1 cellular context compared by ENCODE assay signal in genomic region chr1:173476664-173477285, GRCh38.
TF ChIP-seq lines count a peak whose summit lies in the region.

No MANE protein-coding gene starts in this region.

TF ChIP-seq in K562, 482 proteins besides CTCF, POLR2A, EP300 and RAD21 (continued from another document and continues in another):
- TF ChIP-seq ZNF584 (CRISPR knock-in tag; IDR thresholded peaks at IDR 0.05; ENCODE audit: low read depth) (0 out of 2 replicates have a peak, but pooled peaks have one; percentile 26), ZNF644 (tag; IDR thresholded peaks at IDR 0.05; ENCODE audit: low read depth) (no peak), CBFA2T2 (conservative IDR thresholded peaks at IDR 0.05) (peak; percentile 84), KLF10 (CRISPR knock-in tag; IDR thresholded peaks at IDR 0.05) (no peak), BHLHE40 (IDR thresholded peaks at IDR 0.05; ENCODE audit: low read length) (peak; percentile 90), MEF2A (IDR thresholded peaks at IDR 0.05; ENCODE audit: control insufficient read depth, low read depth, low read length) (no peak), MED1 (CRISPR knock-in tag; IDR thresholded peaks at IDR 0.05; ENCODE audit: borderline replicate concordance) (no peak), HES1 (IDR thresholded peaks at IDR 0.05; ENCODE audit: low read depth) (no peak), SNIP1 (IDR thresholded peaks at IDR 0.05; ENCODE audit: low read depth) (no peak), NR4A1 (CRISPR knock-in tag; IDR thresholded peaks at IDR 0.05) (peak; percentile 79; the same call in 1 of the 2 replicates), NR4A1 (tag; IDR thresholded peaks at IDR 0.05) (peak; percentile 49; the same call in 1 of the 2 replicates), NKRF (IDR thresholded peaks at IDR 0.05; ENCODE audit: borderline replicate concordance) (peak; percentile 31; the same call in 1 of the 2 replicates), TRIM28 (IDR thresholded peaks at IDR 0.05) (no peak), USF1 (CRISPR knock-in tag; IDR thresholded peaks at IDR 0.05) (peak; percentile 98), XRCC3 (IDR thresholded peaks at IDR 0.05) (no peak), ZC3H4 (CRISPR knock-in tag; IDR thresholded peaks at IDR 0.05; ENCODE audit: borderline replicate concordance) (no peak), SIX5 (IDR thresholded peaks at IDR 0.05; ENCODE audit: borderline replicate concordance in 1 of 2, insufficient read depth in 1 of 2, low read depth in 1 of 2, low read length in 2 of 2) (no peak), MAX (CRISPR knock-in tag; IDR thresholded peaks at IDR 0.05) (peak; percentile 64; the same call in 1 of the 2 replicates), EP400 (IDR thresholded peaks at IDR 0.05) (no peak), MTA2 (IDR thresholded peaks at IDR 0.05; ENCODE audit: low read depth) (no peak), DEAF1 (CRISPR knock-in tag; IDR thresholded peaks at IDR 0.05) (no peak; the same call in 1 of the 2 replicates), MBD2 (IDR thresholded peaks at IDR 0.05; ENCODE audit: borderline replicate concordance, low read depth) (0 out of 2 replicates have a peak, but pooled peaks have one; percentile 81), TEAD1 (CRISPR knock-in tag; IDR thresholded peaks at IDR 0.05) (peak in 1 of 2 experiments; percentile 37; a peak in 1 of 4 replicates), SAP30 (IDR thresholded peaks at IDR 0.05; ENCODE audit: borderline replicate concordance, insufficient read depth, low read depth, low read length, poor library complexity, severe bottlenecking) (peak; percentile 72), RFX1 (IDR thresholded peaks at IDR 0.05) (no peak), ZNF212 (CRISPR knock-in tag; IDR thresholded peaks at IDR 0.05) (no peak), KAT7 (CRISPR knock-in tag; IDR thresholded peaks at IDR 0.05; ENCODE audit: borderline replicate concordance) (no peak; the same call in 1 of the 2 replicates), CTBP1 (IDR thresholded peaks at IDR 0.05; ENCODE audit: borderline replicate concordance) (peak; percentile 95), DMBX1 (CRISPR knock-in tag; IDR thresholded peaks at IDR 0.05; ENCODE audit: borderline replicate concordance) (peak; percentile 48), KDM5B (IDR thresholded peaks at IDR 0.05; ENCODE audit: insufficient replicate concordance, low read depth, low read length) (peak; percentile 53), OTX1 (CRISPR knock-in tag; IDR thresholded peaks at IDR 0.05) (0 out of 2 replicates have a peak, but pooled peaks have one; percentile 18), BRD9 (IDR thresholded peaks at IDR 0.05; ENCODE audit: low read depth, partially characterized antibody) (no peak), PCBP1 (IDR thresholded peaks at IDR 0.05; ENCODE audit: low read depth, low read length, poor library complexity, severe bottlenecking) (no peak), SAFB (IDR thresholded peaks at IDR 0.05; ENCODE audit: borderline replicate concordance, low read depth, low read length) (no peak; the same call in 1 of the 2 replicates), ID3 (CRISPR knock-in tag; IDR thresholded peaks at IDR 0.05) (no peak), ID3 (tag; IDR thresholded peaks at IDR 0.05) (peak; percentile 60; the same call in 1 of the 2 replicates), ZNF551 (CRISPR knock-in tag; IDR thresholded peaks at IDR 0.05) (no peak), FOXP1 (CRISPR knock-in tag; IDR thresholded peaks at IDR 0.05) (no peak), ESRRA (IDR thresholded peaks at IDR 0.05; ENCODE audit: borderline replicate concordance, low read depth) (peak; percentile 53; the same call in 1 of the 2 replicates), NFIX (CRISPR knock-in tag; IDR thresholded peaks at IDR 0.05; ENCODE audit: low read depth) (no peak), POLR3G (IDR thresholded peaks at IDR 0.05; ENCODE audit: extremely low read depth, insufficient read length, insufficient replicate concordance) (no peak), KDM4B (IDR thresholded peaks at IDR 0.05; ENCODE audit: borderline replicate concordance in 2 of 2, low read depth in 1 of 2) (0 out of 4 replicates have a peak, but pooled peaks of 1 of the 2 experiments have one; percentile 56), SMC3 (conservative IDR thresholded peaks at IDR 0.05; ENCODE audit: insufficient read depth, low read depth, low read length) (0 out of 2 replicates have a peak, but pooled peaks have one; percentile 6), ZNF395 (CRISPR knock-in tag; IDR thresholded peaks at IDR 0.05) (peak; percentile 52; the same call in 1 of the 2 replicates), ATF4 (CRISPR knock-in tag; IDR thresholded peaks at IDR 0.05) (no peak), ZBTB43 (CRISPR knock-in tag; IDR thresholded peaks at IDR 0.05) (0 out of 2 replicates have a peak, but pooled peaks have one; percentile 67), ELK3 (CRISPR knock-in tag; IDR thresholded peaks at IDR 0.05) (no peak), ELK1 (CRISPR knock-in tag; IDR thresholded peaks at IDR 0.05) (no peak), SOX6 (IDR thresholded peaks at IDR 0.05) (peak; percentile 33; the same call in 1 of the 2 replicates), E2F3 (CRISPR knock-in tag; IDR thresholded peaks at IDR 0.05) (0 out of 2 replicates have a peak, but pooled peaks have one; percentile 52), ZBTB12 (CRISPR knock-in tag; IDR thresholded peaks at IDR 0.05) (no peak), CREM (IDR thresholded peaks at IDR 0.05; ENCODE audit: low read depth) (peak; percentile 97), TCF3 (CRISPR knock-in tag; IDR thresholded peaks at IDR 0.05) (no peak; the same call in 1 of the 2 replicates), DDX20 (tag; IDR thresholded peaks at IDR 0.05; ENCODE audit: low read depth) (no peak), CGGBP1 (CRISPR knock-in tag; IDR thresholded peaks at IDR 0.05) (no peak), KHSRP (IDR thresholded peaks at IDR 0.05) (no peak)
